In genomic region chr12:62256408-62257079, GRCh38 we compare ENCODE assay signal across 10 cellular contexts. TPM values are rescaled to one million over a fixed set of nuclear protein-coding genes. Genes with fewer than 3 reads are reported as not detected.
DNase-seq lines count a peak whose midpoint lies in the region; ATAC-seq and TF ChIP-seq lines count a peak whose summit lies in the region.
"Had no signal": no experiment of that assay in that cellular context is flagged by ENCODE, and none has a peak within 500 bp of the region (broad histone marks: within the 10 kb centered on the region; RNA-seq: fewer than 3 reads in every experiment).

No MANE protein-coding gene starts in this region.

- TF ChIP-seq POLR2A in HCT116 (IDR thresholded peaks at IDR 0.05; ENCODE audit: borderline replicate concordance, extremely low read depth, insufficient read depth, insufficient read length) (no peak), esophagus squamous epithelium (IDR thresholded peaks at IDR 0.05) (no peak)

- no peak overlapping the region for H3K4me3 Mint-ChIP-seq in HFFc6
- H3K4me3 Mint-ChIP-seq: memory B cell had no signal

- H3K9ac ChIP-seq in HCT116 (ENCODE audit: low read length): no peak overlapping the region

- no peak for DNase-seq in HCT116 (ENCODE audit: low read depth, low spot score)
- DNase-seq in activated CD4-positive, alpha-beta T cell treated with anti-CD3 and anti-CD28 coated beads for 1 hour: peak; percentile 38
- peak; percentile 34 to 55 for DNase-seq in cardiac fibroblast (ENCODE audit: low read depth in 2 of 2)
- DNase-seq in stimulated activated CD4-positive, alpha-beta T cell treated with anti-CD3 and anti-CD28 coated beads, Interleukin-2, amount 100 ng/mL, for 48 hours: peak; percentile 35 to 37
- DNase-seq in hippocampal formation (lab: John Stamatoyannopoulos, UW): no peak
- no peak for DNase-seq in HFFc6
- no peak for DNase-seq in esophagus squamous epithelium (lab: John Stamatoyannopoulos, UW)
- DNase-seq in BE2C: no peak
- DNase-seq: NCI-H82 had no signal

- H3K36me3 ChIP-seq in HCT116 (ENCODE audit: control insufficient read depth in 1 of 2, insufficient read depth in 2 of 2, low read length in 2 of 2): no peaks in the 10 kb centered on the region
- H3K36me3 ChIP-seq in esophagus squamous epithelium: no peaks in the 10 kb centered on the region
- no peaks in the 10 kb centered on the region for H3K36me3 ChIP-seq in BE2C

- H3K4me2 ChIP-seq in HCT116 (ENCODE audit: low read length): peak overlapping the region; percentile 8; the same call in 1 of the 2 replicates

- no peak overlapping the region; the same call in 1 of the 2 replicates for H3K27ac Mint-ChIP-seq in HFFc6
- H3K27ac Mint-ChIP-seq: memory B cell had no signal

- CTCF ChIA-PET in HCT116 (lab: Charles Lee): no interaction called here

- H3K9me3 Mint-ChIP-seq in HFFc6: no peaks in the 10 kb centered on the region
- H3K9me3 Mint-ChIP-seq: memory B cell had no signal

- POLR2A ChIA-PET in HCT116 (lab: Charles Lee): no interaction called here

- H3K4me3 ChIP-seq in HCT116 (replicated peaks in 1 of 2; ENCODE audit: low read depth in 1 of 2, low read length in 2 of 2): no peak overlapping the region
- no peak overlapping the region for H3K4me3 ChIP-seq in cardiac fibroblast (replicated peaks in 1 of 2; ENCODE audit: low read depth in 2 of 2, low read length in 2 of 2)
- no peak overlapping the region for H3K4me3 ChIP-seq in esophagus squamous epithelium
- no peak overlapping the region for H3K4me3 ChIP-seq in BE2C (ENCODE audit: low read depth, low read length)

- H3K27me3 Mint-ChIP-seq in HFFc6 (ENCODE audit: insufficient read depth): no peaks in the 10 kb centered on the region
- H3K27me3 Mint-ChIP-seq: memory B cell had no signal

- H2AFZ ChIP-seq in HCT116 (ENCODE audit: low read depth, low read length, poor library complexity, severe bottlenecking): no peak overlapping the region

- H4K20me1 ChIP-seq in HCT116 (ENCODE audit: insufficient read depth): no peaks in the 10 kb centered on the region

- H3K79me2 ChIP-seq in HCT116 (ENCODE audit: insufficient read depth, low read length): peaks cover 13% of the 10 kb centered on the region

- H3K27me3 ChIP-seq in HCT116 (ENCODE audit: insufficient read depth, low read length): no peaks in the 10 kb centered on the region
- no peaks in the 10 kb centered on the region for H3K27me3 ChIP-seq in esophagus squamous epithelium
- H3K27me3 ChIP-seq in BE2C: no peaks in the 10 kb centered on the region

- TF ChIP-seq CTCF in HCT116 (IDR thresholded peaks at IDR 0.05 in 2 of 3, conservative IDR thresholded peaks at IDR 0.05 in 1 of 3; ENCODE audit: borderline replicate concordance in 1 of 3, insufficient read depth in 1 of 3, low read depth in 2 of 3, low read length in 2 of 3) (no peak), cardiac fibroblast (IDR thresholded peaks at IDR 0.05; ENCODE audit: low read depth, low read length) (no peak), HFFc6 (IDR thresholded peaks at IDR 0.05) (no peak), esophagus squamous epithelium (IDR thresholded peaks at IDR 0.05) (no peak), BE2C (IDR thresholded peaks at IDR 0.05; ENCODE audit: low read depth, low read length) (no peak)

- intact Hi-C loops in HCT116 (cut with micrococcal nuclease) (no loop called here), esophagus squamous epithelium (cut with DNase I) (no loop called here)

- WGBS in esophagus squamous epithelium, 2 donors: 50 to 59% methylated on average over 8 of the region's 8 CpGs

- H3K27ac ChIP-seq in HCT116 (ENCODE audit: low read depth, low read length) (no peak overlapping the region), esophagus squamous epithelium (no peak overlapping the region)

- no peaks in the 10 kb centered on the region for H3K9me3 ChIP-seq in HCT116 (ENCODE audit: control insufficient read depth in 1 of 2, insufficient read depth in 1 of 2, low read depth in 1 of 2, low read length in 2 of 2)
- H3K9me3 ChIP-seq in esophagus squamous epithelium: no peaks in the 10 kb centered on the region
- H3K9me3 ChIP-seq in BE2C: no peaks in the 10 kb centered on the region

- no peak for TF ChIP-seq RAD21 in HCT116 (IDR thresholded peaks at IDR 0.05; ENCODE audit: low read depth)

- H3K4me1 Mint-ChIP-seq in HFFc6 (ENCODE audit: low read depth): peaks cover 19% of the 10 kb centered on the region

- BruUV-seq in HCT116 (replicated peaks; lab: Mats Ljungman, UMichigan): no TSS peak

- peaks cover 14% of the 10 kb centered on the region for H3K36me3 Mint-ChIP-seq in HFFc6 (ENCODE audit: low read depth)

- no peaks in the 10 kb centered on the region for H3K9me2 ChIP-seq in HCT116 (ENCODE audit: insufficient read depth)

- no peak for ATAC-seq in HCT116

- RAD21 ChIA-PET in HCT116 (lab: Charles Lee; ENCODE audit: low non-redundant PET in 1 of 2, low total read pairs in 2 of 2, uncharacterized antibody in 2 of 2, unreplicated experiment in 2 of 2): no interaction called here

- H3K4me1 ChIP-seq in HCT116 (ENCODE audit: control insufficient read depth in 1 of 2, insufficient read depth in 2 of 2, low read length in 2 of 2) (peaks cover 0 to 19% of the 10 kb centered on the region in 2 experiments; a peak in 2 of 4 replicates), esophagus squamous epithelium (peaks cover under 1 to 17% (median 5%) of the 10 kb centered on the region in 3 donors), BE2C (no peaks in the 10 kb centered on the region)

TF ChIP-seq in HCT116, 20 proteins besides CTCF, POLR2A, EP300 and RAD21:
- TF ChIP-seq YY1 (IDR thresholded peaks at IDR 0.05; ENCODE audit: extremely low read depth, insufficient replicate concordance, low read depth, low read length) (no peak), ZNF274 (IDR thresholded peaks at IDR 0.05; ENCODE audit: low read depth, low read length) (no peak), EGR1 (IDR thresholded peaks at IDR 0.05; ENCODE audit: low read depth) (peak; percentile 73)

RNA-seq across cellular contexts. Expression of gene USP15, which starts 3.7 kb away (rescaled TPM):
- total RNA-seq in HCT116 (2021; ENCODE audit: unreplicated experiment) (49.5 TPM), esophagus squamous epithelium (10 to 100 TPM; 26.4 to 72.0 (median 63.8) TPM)
- 19.1 and 23.4 TPM in 2 replicates for polyA plus RNA-seq in HCT116 (2012)
- 10 to 100 TPM; 48.8 to 63.5 (median 54.9) TPM for total RNA-seq in HFFc6 (2021; fragmentation: NEBNext Ultra II Directional; extraction: Animal tissue kit (Norgen Biotek cat#: 25700))
- 51.5 TPM for polyA plus RNA-seq in BE2C (2012; ENCODE audit: insufficient read depth, insufficient read length, low read depth)

Comparison
In these comparisons a context has a peak if more than half of its experiments do, and no peak if none do; other contexts are left out.
1. DNase-seq: peak in activated CD4-positive, alpha-beta T cell treated with anti-CD3 and anti-CD28 coated beads for 1 hour (single experiment), cardiac fibroblast (2 of 2) and stimulated activated CD4-positive, alpha-beta T cell treated with anti-CD3 and anti-CD28 coated beads, Interleukin-2, amount 100 ng/mL, for 48 hours (2 of 2); none in HCT116 (single experiment), hippocampal formation (0 of 2), HFFc6 (single experiment), esophagus squamous epithelium (single experiment) and BE2C (single experiment).